In the genomic region with DNA sequence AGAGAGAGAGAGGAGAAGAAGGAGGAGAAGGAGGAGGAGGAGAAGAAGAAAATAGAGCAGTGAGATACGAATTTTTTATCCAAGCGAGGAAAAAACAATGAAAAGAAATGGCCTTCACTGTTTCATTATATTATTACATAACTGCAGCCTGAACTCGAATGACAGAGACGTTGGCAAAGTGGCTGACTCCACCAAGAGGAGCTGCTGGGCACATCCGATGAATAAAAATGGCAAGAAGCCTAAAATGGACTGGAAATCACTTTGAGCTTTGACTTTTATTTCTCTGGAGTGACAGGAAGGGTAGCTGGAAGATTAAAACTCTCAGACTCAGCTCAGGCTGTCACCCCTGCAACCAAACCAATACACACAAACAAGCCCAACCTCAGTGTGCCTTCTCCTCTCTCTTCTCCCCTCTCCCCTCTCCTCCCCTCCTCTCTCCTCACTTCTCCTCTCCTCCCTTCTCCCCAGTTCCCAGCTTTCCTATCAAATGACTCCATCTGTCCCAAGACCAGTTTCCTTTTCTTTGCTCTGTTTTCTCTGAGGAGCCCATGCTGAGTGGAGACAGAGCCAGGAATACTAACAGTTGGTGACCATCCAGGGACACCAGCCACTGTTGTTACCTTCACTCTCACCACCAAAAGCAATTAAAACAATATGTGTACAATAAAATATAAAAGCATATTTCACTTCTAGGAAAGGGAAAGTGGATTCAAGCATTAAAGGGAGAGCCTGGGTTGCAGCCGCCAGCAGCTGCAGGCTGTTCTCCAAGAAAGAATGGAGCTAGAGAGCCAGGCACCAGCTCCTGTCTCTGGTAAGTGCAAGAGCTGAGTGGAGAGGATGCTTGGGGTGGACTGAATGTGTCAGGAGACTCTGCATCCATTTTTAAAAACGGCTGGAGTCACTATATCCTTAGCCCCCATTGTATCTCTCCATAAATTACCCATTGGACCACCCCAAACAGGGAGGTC, we compare ENCODE assay signal across 17 cellular contexts. TPM values are rescaled to one million over a fixed set of nuclear protein-coding genes. Genes with fewer than 3 reads are reported as not detected.
DNase-seq lines count a peak whose midpoint lies in the region; ATAC-seq and TF ChIP-seq lines count a peak whose summit lies in the region.
"Had no signal": no experiment of that assay in that cellular context is flagged by ENCODE, and none has a peak within 500 bp of the region (broad histone marks: within the 10 kb centered on the region; RNA-seq: fewer than 3 reads in every experiment).

No MANE protein-coding gene starts in this region.

- no peak for TF ChIP-seq POLR2A in adrenal gland (IDR thresholded peaks at IDR 0.05)

- DNase-seq in Right ventricle myocardium inferior (ENCODE audit: missing footprints) (no peak), cardiac septum (ENCODE audit: low spot score) (no peak), adrenal gland (peak; percentile 51 to 80 (median 72)), left kidney (ENCODE audit: low read depth, low spot score) (peak; percentile 24), GM19240 (ENCODE audit: insufficient read length, low spot score) (no peak)
- DNase-seq: activated CD4-positive, alpha-beta T cell treated with anti-CD3 and anti-CD28 coated beads for 1 hour; activated naive CD8-positive, alpha-beta T cell treated with anti-CD3 and anti-CD28 coated beads, Interleukin-2, amount 10 ng/mL, durations not matched to agents 7 days and 5 days; DMS153; NCI-H345; spleen; stomach had no signal

- no peaks in the 10 kb centered on the region for H3K36me3 ChIP-seq in adrenal gland (replicated peaks in 1 of 2)
- H3K36me3 ChIP-seq: spleen, stomach had no signal

- peaks cover 0 to 4% of the 10 kb centered on the region in 2 donors for H3K4me1 ChIP-seq in adrenal gland (replicated peaks in 1 of 2)
- H3K4me1 ChIP-seq: spleen had no signal

- intact Hi-C loops in Right ventricle myocardium inferior (cut with DNase I), result no loop called here
- intact Hi-C loops in cardiac septum (cut with DNase I), result no loop called here
- intact Hi-C loops in adrenal gland (cut with DNase I), result no loop called here

- peak; percentile 75 for ATAC-seq in Right ventricle myocardium inferior
- ATAC-seq in HG03432 (IDR thresholded peaks at IDR 0.05; ENCODE audit: unreplicated experiment), result no peak
- no peak for ATAC-seq in HG03095 (IDR thresholded peaks at IDR 0.05; ENCODE audit: unreplicated experiment)
- ATAC-seq in GM19397 (IDR thresholded peaks at IDR 0.05; ENCODE audit: unreplicated experiment), result no peak

- WGBS in adrenal gland, 4 donors, result 25 to 32% (median 28%) methylated on average over 7 of the region's 7 CpGs

- no peak overlapping the region for H3K4me3 ChIP-seq in adrenal gland
- H3K4me3 ChIP-seq: hepatocyte, spleen, stomach had no signal

- H3K27ac ChIP-seq in adrenal gland, result no peak overlapping the region
- H3K27ac ChIP-seq: epithelial cell of prostate, hepatocyte, spleen, stomach had no signal

- H3K9me3 ChIP-seq in adrenal gland (replicated peaks in 1 of 3), result no peaks in the 10 kb centered on the region
- H3K9me3 ChIP-seq: stomach had no signal

- TF ChIP-seq CTCF in adrenal gland (IDR thresholded peaks at IDR 0.05), result peak in 2 of 6 experiments; percentile 14 to 23

- H3K27me3 ChIP-seq in adrenal gland, result no peaks in the 10 kb centered on the region
- H3K27me3 ChIP-seq: hepatocyte had no signal

RNA-seq across cellular contexts. Expression of a gene that starts 51.2 kb away (rescaled TPM):
- 13.8 TPM for total RNA-seq in Right ventricle myocardium inferior
- total RNA-seq in cardiac septum, result 24.0 TPM
- total RNA-seq in adrenal gland, result 1 to 10 TPM; 2.1 to 8.9 (median 5.5) TPM
- polyA plus RNA-seq in adrenal gland, result 1 to 10 TPM in 2 of 3 donors, under 1 TPM in 1; 0.95 to 3.5 (median 3.0) TPM
- total RNA-seq: activated naive CD8-positive, alpha-beta T cell treated with anti-CD3 and anti-CD28 coated beads, Interleukin-2, amount 10 ng/mL, durations not matched to agents 7 days and 5 days; T-helper 1 cell treated with Interleukin-12 subunit alpha and Interleukin-12 subunit beta and Interleukin-4 antibody, amounts not matched to agents 30 ng/mL and 1 ng/mL, for 36 hours had no signal

Comparison
In these comparisons a context has a peak if more than half of its experiments do, and no peak if none do; other contexts are left out.
1. DNase-seq: peak in adrenal gland (7 of 7) and left kidney (single experiment); none in Right ventricle myocardium inferior (single experiment), cardiac septum (single experiment) and GM19240 (single experiment).